Comparison of ENCODE assay signal across 11 cellular contexts in the genomic region with DNA sequence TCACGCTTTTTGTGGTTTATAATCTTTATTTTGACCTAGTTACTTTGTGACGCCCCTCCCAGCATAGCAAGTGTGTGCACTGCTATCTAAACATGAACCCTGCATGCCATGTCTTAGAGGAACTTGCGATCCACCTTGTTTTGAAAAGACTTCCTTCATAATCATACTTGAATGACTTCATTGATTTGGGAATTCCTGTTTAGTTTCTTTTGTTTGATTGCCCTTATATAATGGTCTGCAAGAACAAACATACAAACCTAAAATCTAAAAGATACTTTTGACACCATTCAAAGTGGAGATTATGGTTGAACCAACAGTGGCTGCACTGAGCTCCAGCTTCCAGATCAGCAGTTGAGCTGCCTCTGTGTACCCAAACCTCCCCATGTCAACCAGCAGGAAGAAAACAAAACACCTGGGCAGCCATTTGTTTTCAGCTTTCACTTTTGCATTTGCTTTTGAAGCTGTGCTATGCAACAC.
DNase-seq lines count a peak whose midpoint lies in the region; ATAC-seq and TF ChIP-seq lines count a peak whose summit lies in the region.
"Had no signal": no experiment of that assay in that cellular context is flagged by ENCODE, and none has a peak within 500 bp of the region (broad histone marks: within the 10 kb centered on the region; RNA-seq: fewer than 3 reads in every experiment).

No MANE protein-coding gene starts in this region.

- H4K20me1 ChIP-seq in MM.1S (ENCODE audit: insufficient read depth, low read length): no peaks in the 10 kb centered on the region

- TF ChIP-seq CTCF in MM.1S (IDR thresholded peaks at IDR 0.05; ENCODE audit: low read length) (no peak), brain (conservative IDR thresholded peaks at IDR 0.05) (no peak), neutrophil (IDR thresholded peaks at IDR 0.05) (no peak)

- H3K4me1 ChIP-seq in MM.1S (ENCODE audit: low read length) (peaks cover 51% of the 10 kb centered on the region), neutrophil (ENCODE audit: control insufficient read depth in 1 of 2, insufficient read depth in 1 of 2, low read depth in 1 of 2, low read length in 1 of 2) (peaks cover 55% of the 10 kb centered on the region in 2 experiments)

- no peaks in the 10 kb centered on the region for H3K27me3 ChIP-seq in MM.1S (replicated peaks; ENCODE audit: insufficient read depth, low read length)
- no peaks in the 10 kb centered on the region for H3K27me3 ChIP-seq in neutrophil

- H3K27ac ChIP-seq in MM.1S (ENCODE audit: low read length) (peak overlapping the region; percentile 30; the same call in 1 of the 2 replicates), neutrophil (peak overlapping the region; percentile 77)
- H3K27ac ChIP-seq: 22Rv1 had no signal

- CTCF ChIA-PET in activated CD4-positive, alpha-beta T cell treated with anti-CD3 and anti-CD28 coated beads for 36 hours (lab: Charles Lee): interaction anchor here (0.6 to 3.0 kb wide), 12 partner anchors 14 to 460 kb away, joined by 3 to 26 read pairs (median 4); no protein-coding TSS in a partner anchor

- no peak overlapping the region for H3K9ac ChIP-seq in MM.1S (ENCODE audit: low read length)

- peaks cover 97% of the 10 kb centered on the region for H3K4me1 Mint-ChIP-seq in activated CD4-positive, alpha-beta T cell treated with anti-CD3 and anti-CD28 coated beads for 36 hours
- H3K4me1 Mint-ChIP-seq in brain: peaks cover 100% of the 10 kb centered on the region

- peaks cover 6% of the 10 kb centered on the region for H3F3A ChIP-seq in MM.1S (ENCODE audit: insufficient read depth, low read length)

- POLR2A ChIA-PET in activated CD4-positive, alpha-beta T cell treated with anti-CD3 and anti-CD28 coated beads for 36 hours (lab: Charles Lee): interaction anchor here (0.6 to 2.9 kb wide), 8 partner anchors 14 to 170 kb away, joined by 3 to 42 read pairs (median 4); no protein-coding TSS in a partner anchor

- DNase-seq in activated CD4-positive, alpha-beta T cell treated with anti-CD3 and anti-CD28 coated beads for 36 hours: no peak
- no peak for DNase-seq in activated CD4-positive, alpha-beta T cell treated with anti-CD3 and anti-CD28 coated beads for 1 hour
- DNase-seq in MM.1S (peak; percentile 57), ureter (ENCODE audit: low spot score) (no peak), GM19240 (ENCODE audit: insufficient read length, low spot score) (no peak), RKO (ENCODE audit: low spot score) (no peak)
- DNase-seq: H9, NCI-H1436 treated with DMSO at 0.1 percent for 48 hours had no signal

- H3K9me3 ChIP-seq in MM.1S (replicated peaks; ENCODE audit: insufficient read depth, low read length) (no peaks in the 10 kb centered on the region), neutrophil (no peaks in the 10 kb centered on the region)

- ATAC-seq in activated CD4-positive, alpha-beta T cell treated with anti-CD3 and anti-CD28 coated beads for 36 hours: peak; percentile 21

- peak overlapping the region; percentile 73 for H3K4me3 Mint-ChIP-seq in activated CD4-positive, alpha-beta T cell treated with anti-CD3 and anti-CD28 coated beads for 36 hours
- H3K4me3 Mint-ChIP-seq in brain: peak overlapping the region in 1 of 5 experiments; percentile 49
- H3K4me3 Mint-ChIP-seq: H9 had no signal

- intact Hi-C loops in activated CD4-positive, alpha-beta T cell treated with anti-CD3 and anti-CD28 coated beads for 36 hours (cut with DNase I, micrococcal nuclease): loop anchor here (1.0 to 5.0 kb wide), 2 partner anchors 13 to 133 kb away; a partner anchor contains a TSS

- H3K36me3 ChIP-seq in MM.1S (replicated peaks; ENCODE audit: insufficient read depth, low read length): no peaks in the 10 kb centered on the region
- no peaks in the 10 kb centered on the region for H3K36me3 ChIP-seq in neutrophil

- H3K9me2 ChIP-seq in MM.1S (replicated peaks; ENCODE audit: insufficient read depth, low read length): no peaks in the 10 kb centered on the region

- no peaks in the 10 kb centered on the region for H3K27me3 Mint-ChIP-seq in activated CD4-positive, alpha-beta T cell treated with anti-CD3 and anti-CD28 coated beads for 36 hours
- peaks cover 2% of the 10 kb centered on the region for H3K27me3 Mint-ChIP-seq in brain

- H2AFZ ChIP-seq in MM.1S (ENCODE audit: low read length): no peak overlapping the region

- no peaks in the 10 kb centered on the region for H3K9me3 Mint-ChIP-seq in activated CD4-positive, alpha-beta T cell treated with anti-CD3 and anti-CD28 coated beads for 36 hours (ENCODE audit: low read depth)
- H3K9me3 Mint-ChIP-seq in brain: no peaks in the 10 kb centered on the region
- H3K9me3 Mint-ChIP-seq: H9 had no signal

- peak overlapping the region; percentile 28; the same call in 1 of the 2 replicates for H3K4me2 ChIP-seq in MM.1S (ENCODE audit: low read depth, low read length)

- no peaks in the 10 kb centered on the region for H3K36me3 Mint-ChIP-seq in activated CD4-positive, alpha-beta T cell treated with anti-CD3 and anti-CD28 coated beads for 36 hours (ENCODE audit: low read depth)
- no peaks in the 10 kb centered on the region for H3K36me3 Mint-ChIP-seq in brain

- no peak overlapping the region for H3K4me3 ChIP-seq in MM.1S (ENCODE audit: low read length)
- peak overlapping the region in 1 of 2 experiments; percentile 36 for H3K4me3 ChIP-seq in neutrophil (ENCODE audit: low read depth in 1 of 2, low read length in 1 of 2)

- H3K79me2 ChIP-seq in MM.1S (ENCODE audit: low read length): peaks cover 100% of the 10 kb centered on the region

- peak overlapping the region; percentile 96 for H3K27ac Mint-ChIP-seq in activated CD4-positive, alpha-beta T cell treated with anti-CD3 and anti-CD28 coated beads for 36 hours
- peak overlapping the region in 4 of 5 experiments; percentile 11 to 83 (median 49) for H3K27ac Mint-ChIP-seq in brain
